23 cellular contexts compared by ENCODE assay signal in the genomic region with DNA sequence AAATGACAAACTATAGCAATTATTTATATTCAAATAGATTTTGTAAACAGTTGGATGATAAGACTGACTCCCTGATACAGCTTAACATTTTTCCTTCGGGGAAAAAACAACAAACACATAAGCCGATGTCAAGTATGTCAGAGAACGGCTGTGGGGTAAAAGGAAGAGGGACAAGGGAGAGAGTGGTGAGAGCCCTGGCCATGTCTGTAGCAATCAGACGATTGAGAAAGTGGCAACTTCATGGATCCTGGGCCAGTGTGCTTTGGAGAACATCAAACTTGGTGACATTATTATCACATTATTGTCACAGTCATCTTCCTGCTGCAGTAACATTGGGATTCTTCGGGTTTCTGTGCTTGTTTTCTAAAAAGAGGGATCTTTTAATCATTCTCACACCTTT.
"Had no signal": no experiment of that assay in that cellular context is flagged by ENCODE, and none has a peak within 500 bp of the region (broad histone marks: within the 10 kb centered on the region; RNA-seq: fewer than 3 reads in every experiment).

No MANE protein-coding gene starts in this region.

- H3K27ac ChIP-seq: suprapubic skin had no signal

- H3K9me3 ChIP-seq: suprapubic skin, tibial nerve had no signal

- DNase-seq: activated CD4-positive, alpha-beta memory T cell treated with anti-CD3 and anti-CD28 coated beads, Interleukin-2, amount 10 ng/mL, durations not matched to agents 7 days and 5 days; activated CD4-positive, alpha-beta T cell treated with anti-CD3 and anti-CD28 coated beads for 1 hour; activated CD4-positive, alpha-beta T cell treated with anti-CD3 and anti-CD28 coated beads, Interleukin-2, amount 10 ng/mL, durations not matched to agents 7 days and 5 days; activated CD8-positive, alpha-beta memory T cell treated with anti-CD3 and anti-CD28 coated beads, Interleukin-2, amount 50 U/mL, for 48 hours; activated naive CD4-positive, alpha-beta T cell; activated T-cell treated with anti-CD3 and anti-CD28 coated beads, Interleukin-2, amount 50 U/mL, for 24 hours; endodermal cell; foreskin fibroblast; mammary epithelial cell; naive thymus-derived CD8-positive, alpha-beta T cell; posterior cingulate gyrus; small intestine; stimulated activated CD4-positive, alpha-beta T cell treated with anti-CD3 and anti-CD28 coated beads, Interleukin-4, amount 100 ng/mL, for 24 hours; stimulated activated naive CD8-positive, alpha-beta T cell treated with anti-CD3 and anti-CD28 coated beads, Interleukin-15, amount 100 ng/mL, for 72 hours; T-helper 17 cell had no signal

- H3K27me3 ChIP-seq: suprapubic skin, tibial nerve had no signal

- H3K36me3 ChIP-seq: suprapubic skin, tibial nerve had no signal

- ATAC-seq: activated naive CD4-positive, alpha-beta T cell treated with anti-CD3 and anti-CD28 coated beads, Interleukin-2, amount 50 U/mL, for 72 hours; esophagus mucosa; naive thymus-derived CD8-positive, alpha-beta T cell; sciatic nerve; SK-N-SH treated with all-trans-retinoic acid at 6 μM for 48 hours; stimulated activated memory B cell treated with anti-CD40 and anti-IgM and Interleukin-4, amounts not matched to agents 10 μg/mL and 1 μg/mL and 100 μg/mL, for 72 hours; stimulated activated naive CD8-positive, alpha-beta T cell treated with anti-CD3 and anti-CD28 coated beads, Interleukin-15, amount 100 ng/mL, for 72 hours; T-helper 17 cell; WTC11 had no signal

- H3K4me3 ChIP-seq: suprapubic skin, tibial nerve had no signal
